ENCODE assay signal across 1 cellular context in the genomic region with DNA sequence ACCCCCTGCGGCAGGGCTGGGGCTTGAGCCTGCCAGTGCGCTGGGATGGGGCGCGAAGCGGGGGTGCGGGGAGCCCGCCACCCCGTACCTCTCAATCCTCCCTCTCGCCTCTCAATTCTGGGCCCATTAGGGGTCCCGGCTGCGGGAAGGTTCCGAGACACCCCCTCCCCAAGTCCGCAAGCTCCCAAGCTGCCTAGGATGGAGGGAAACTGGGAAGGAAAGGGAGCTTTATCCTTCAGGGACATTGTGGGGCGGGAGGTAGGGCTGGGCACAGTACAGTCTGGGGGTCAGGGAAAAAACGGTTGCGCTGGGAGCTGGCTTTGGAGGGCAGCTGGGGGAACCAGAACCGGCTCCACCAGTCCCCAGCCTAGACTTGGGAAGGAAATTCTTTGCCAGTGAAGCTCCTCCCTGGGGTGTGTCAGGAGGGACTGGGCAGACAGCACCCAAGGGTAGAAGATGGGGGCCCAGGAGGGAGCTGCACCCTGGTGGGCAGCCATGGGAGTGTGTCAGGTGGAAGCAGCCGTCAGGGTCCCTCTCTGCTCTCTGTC.
TF ChIP-seq lines count a peak whose summit lies in the region.

No MANE protein-coding gene starts in this region.

TF ChIP-seq in IMR-90, 13 proteins besides CTCF, POLR2A, EP300 and RAD21 (continued from another document):
- TF ChIP-seq ELK1 (IDR thresholded peaks at IDR 0.05; ENCODE audit: borderline replicate concordance, low read depth, low read length) (no peak), BHLHE40 (IDR thresholded peaks at IDR 0.05; ENCODE audit: low read depth, low read length) (no peak), RCOR1 (IDR thresholded peaks at IDR 0.05; ENCODE audit: insufficient replicate concordance, low read length) (no peak), RFX5 (IDR thresholded peaks at IDR 0.05; ENCODE audit: low read depth, low read length) (no peak), SMC3 (IDR thresholded peaks at IDR 0.05; ENCODE audit: low read depth, low read length) (no peak), NFE2L2 (IDR thresholded peaks at IDR 0.05; ENCODE audit: low read depth, low read length) (no peak), MAZ (IDR thresholded peaks at IDR 0.05; ENCODE audit: borderline replicate concordance, low read depth, low read length) (no peak), MAFK (IDR thresholded peaks at IDR 0.05; ENCODE audit: low read depth, low read length) (no peak), FOS (IDR thresholded peaks at IDR 0.05; ENCODE audit: low read depth, low read length) (no peak), CEBPB (IDR thresholded peaks at IDR 0.05; ENCODE audit: low read depth, low read length) (no peak)
- TF ChIP-seq, protein P1, sequence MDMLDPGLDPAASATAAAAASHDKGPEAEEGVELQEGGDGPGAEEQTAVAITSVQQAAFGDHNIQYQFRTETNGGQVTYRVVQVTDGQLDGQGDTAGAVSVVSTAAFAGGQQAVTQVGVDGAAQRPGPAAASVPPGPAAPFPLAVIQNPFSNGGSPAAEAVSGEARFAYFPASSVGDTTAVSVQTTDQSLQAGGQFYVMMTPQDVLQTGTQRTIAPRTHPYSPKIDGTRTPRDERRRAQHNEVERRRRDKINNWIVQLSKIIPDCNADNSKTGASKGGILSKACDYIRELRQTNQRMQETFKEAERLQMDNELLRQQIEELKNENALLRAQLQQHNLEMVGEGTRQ (IDR thresholded peaks at IDR 0.05; ENCODE audit: low read depth, low read length), result no peak
